ENCODE assay signal across 10 cellular contexts in the genomic region with DNA sequence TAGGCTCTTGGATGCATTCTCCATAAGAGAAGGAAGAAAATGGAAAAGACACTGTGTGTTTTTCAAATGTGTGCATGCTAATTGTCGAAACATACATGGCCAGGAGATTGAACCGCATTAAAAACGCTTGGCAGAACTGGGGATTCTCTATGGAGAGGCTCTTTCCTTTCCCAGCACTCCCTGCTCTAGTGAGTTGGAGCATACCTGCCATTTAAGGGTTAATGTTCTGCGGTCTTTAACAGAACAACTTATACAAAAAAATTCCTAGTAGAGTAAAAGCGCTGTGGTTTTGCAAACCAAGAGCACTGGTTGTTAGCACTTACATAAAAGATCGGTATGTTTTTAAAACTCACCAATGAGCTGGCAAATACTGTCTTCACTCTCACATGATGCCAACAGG. TPM values are rescaled to one million over a fixed set of nuclear protein-coding genes. Genes with fewer than 3 reads are reported as not detected.
DNase-seq lines count a peak whose midpoint lies in the region; ATAC-seq and TF ChIP-seq lines count a peak whose summit lies in the region.
"Had no signal": no experiment of that assay in that cellular context is flagged by ENCODE, and none has a peak within 500 bp of the region (broad histone marks: within the 10 kb centered on the region; RNA-seq: fewer than 3 reads in every experiment).

No MANE protein-coding gene starts in this region.

- peak overlapping the region in 3 of 4 donors; percentile 5 to 52 (median 28) for H3K4me3 ChIP-seq in esophagus squamous epithelium
- no peak overlapping the region for H3K4me3 ChIP-seq in uterus
- H3K4me3 ChIP-seq in aorta (ENCODE audit: low read length in 2 of 2), result no peak overlapping the region
- no peak overlapping the region for H3K4me3 ChIP-seq in lower leg skin (ENCODE audit: low read depth, poor library complexity, severe bottlenecking)
- H3K4me3 ChIP-seq: MG63 had no signal

- peak overlapping the region; percentile 10 to 82 (median 42) for H3K27ac ChIP-seq in esophagus squamous epithelium
- H3K27ac ChIP-seq in uterus, result peak overlapping the region; percentile 23 to 49
- H3K27ac ChIP-seq in aorta (ENCODE audit: low read depth in 1 of 2, low read length in 2 of 2), result no peak overlapping the region

- H3K9me3 Mint-ChIP-seq in stimulated activated naive CD8-positive, alpha-beta T cell treated with anti-CD3 and anti-CD28 coated beads, Interleukin-15, Interleukin-2, amounts not matched to agents 100 ng/mL and 50 ng/mL, for 24 hours, result no peaks in the 10 kb centered on the region

- H3K4me1 Mint-ChIP-seq in stimulated activated naive CD8-positive, alpha-beta T cell treated with anti-CD3 and anti-CD28 coated beads, Interleukin-15, Interleukin-2, amounts not matched to agents 100 ng/mL and 50 ng/mL, for 24 hours (ENCODE audit: low read depth), result peaks cover 78% of the 10 kb centered on the region
- peaks cover 54% of the 10 kb centered on the region for H3K4me1 Mint-ChIP-seq in T-helper 17 cell

- H3K27me3 Mint-ChIP-seq in stimulated activated naive CD8-positive, alpha-beta T cell treated with anti-CD3 and anti-CD28 coated beads, Interleukin-15, Interleukin-2, amounts not matched to agents 100 ng/mL and 50 ng/mL, for 24 hours, result no peaks in the 10 kb centered on the region
- H3K27me3 Mint-ChIP-seq in T-helper 17 cell, result no peaks in the 10 kb centered on the region

- DNase-seq in stimulated activated naive CD8-positive, alpha-beta T cell treated with anti-CD3 and anti-CD28 coated beads, Interleukin-15, Interleukin-2, amounts not matched to agents 100 U/mL and 50 U/mL, for 24 hours, result no peak
- DNase-seq in T-helper 17 cell (no peak), esophagus squamous epithelium (lab: John Stamatoyannopoulos, UW) (no peak), uterus (no peak), aorta (no peak), lower leg skin (ENCODE audit: low spot score in 2 of 2) (no peak)

- peaks cover 4% of the 10 kb centered on the region for H3K9me3 ChIP-seq in T-helper 17 cell (ENCODE audit: control insufficient read depth, low read length, poor library complexity, severe bottlenecking)
- H3K9me3 ChIP-seq in esophagus squamous epithelium, result no peaks in the 10 kb centered on the region
- no peaks in the 10 kb centered on the region for H3K9me3 ChIP-seq in uterus
- H3K9me3 ChIP-seq in aorta (ENCODE audit: control insufficient read depth, low read length), result no peaks in the 10 kb centered on the region
- H3K9me3 ChIP-seq: MG63 had no signal

- peak overlapping the region; percentile 100 for H3K27ac Mint-ChIP-seq in stimulated activated naive CD8-positive, alpha-beta T cell treated with anti-CD3 and anti-CD28 coated beads, Interleukin-15, Interleukin-2, amounts not matched to agents 100 ng/mL and 50 ng/mL, for 24 hours
- H3K27ac Mint-ChIP-seq in T-helper 17 cell, result peak overlapping the region; percentile 99

- H3K4me3 Mint-ChIP-seq in stimulated activated naive CD8-positive, alpha-beta T cell treated with anti-CD3 and anti-CD28 coated beads, Interleukin-15, Interleukin-2, amounts not matched to agents 100 ng/mL and 50 ng/mL, for 24 hours, result peak overlapping the region; percentile 100
- H3K4me3 Mint-ChIP-seq in T-helper 17 cell, result peak overlapping the region; percentile 96

- peaks cover 5 to 46% (median 8%) of the 10 kb centered on the region in 3 donors for H3K4me1 ChIP-seq in esophagus squamous epithelium
- no peaks in the 10 kb centered on the region for H3K4me1 ChIP-seq in uterus
- no peaks in the 10 kb centered on the region for H3K4me1 ChIP-seq in aorta (ENCODE audit: control insufficient read depth in 1 of 2, insufficient read depth in 2 of 2, low read length in 2 of 2)

- 68 to 75% methylated on average over 6 of the region's 6 CpGs for WGBS in esophagus squamous epithelium, 2 donors
- 61 to 63% methylated on average over 6 of the region's 6 CpGs for WGBS in aorta, 2 donors
- WGBS in lower leg skin, 2 donors, result 63 to 64% methylated on average over 6 of the region's 6 CpGs

- intact Hi-C loops in esophagus squamous epithelium (cut with DNase I) (no loop called here), uterus (cut with DNase I; ENCODE audit: low total_unique reads) (loop anchor here (10.0 kb wide), 1 partner anchor 62 kb away; no protein-coding TSS in a partner anchor), aorta (cut with DNase I) (loop anchor here in 1 of 2 donors (10.0 kb wide), 1 partner anchor 92 kb away; no protein-coding TSS in a partner anchor), lower leg skin (cut with DNase I; ENCODE audit: low total_unique reads) (no loop called here)

- H3K36me3 ChIP-seq in esophagus squamous epithelium (no peaks in the 10 kb centered on the region), uterus (no peaks in the 10 kb centered on the region), aorta (ENCODE audit: control insufficient read depth in 1 of 2, insufficient read depth in 2 of 2, low read length in 1 of 2) (no peaks in the 10 kb centered on the region)
- H3K36me3 ChIP-seq: MG63 had no signal

- no peak for TF ChIP-seq CTCF in esophagus squamous epithelium (IDR thresholded peaks at IDR 0.05)
- TF ChIP-seq CTCF in uterus (IDR thresholded peaks at IDR 0.05), result no peak
- TF ChIP-seq CTCF in lower leg skin (IDR thresholded peaks at IDR 0.05), result no peak

- TF ChIP-seq POLR2A in esophagus squamous epithelium (IDR thresholded peaks at IDR 0.05) (peak in 1 of 4 donors; percentile 22), uterus (IDR thresholded peaks at IDR 0.05) (no peak), lower leg skin (IDR thresholded peaks at IDR 0.05) (no peak)

- H3K27me3 ChIP-seq in esophagus squamous epithelium (peaks cover 0 to 5% (median 0%) of the 10 kb centered on the region in 4 donors), uterus (no peaks in the 10 kb centered on the region), aorta (ENCODE audit: control insufficient read depth in 1 of 2, insufficient read depth in 2 of 2, low read length in 1 of 2) (no peaks in the 10 kb centered on the region)

- no peak for ATAC-seq in stimulated activated naive CD8-positive, alpha-beta T cell treated with anti-CD3 and anti-CD28 coated beads, Interleukin-15, Interleukin-2, amounts not matched to agents 100 U/mL and 50 U/mL, for 24 hours
- ATAC-seq in T-helper 17 cell (peak; percentile 21), aorta (ENCODE audit: low FRiP score) (no peak), GM21367 (IDR thresholded peaks at IDR 0.05; ENCODE audit: unreplicated experiment) (no peak)

- peaks cover 67% of the 10 kb centered on the region for H3K36me3 Mint-ChIP-seq in stimulated activated naive CD8-positive, alpha-beta T cell treated with anti-CD3 and anti-CD28 coated beads, Interleukin-15, Interleukin-2, amounts not matched to agents 100 ng/mL and 50 ng/mL, for 24 hours (ENCODE audit: low read depth)
- H3K36me3 Mint-ChIP-seq in T-helper 17 cell (ENCODE audit: low read depth), result peaks cover 16% of the 10 kb centered on the region

RNA-seq across cellular contexts. Expression of a gene that starts 1.6 kb away (rescaled TPM):
- 100 to 1,000 TPM; 269 to 340 TPM for total RNA-seq in T-helper 17 cell
- 1 to 10 TPM in 3 of 4 donors, under 1 TPM in 1; 0.83 to 3.6 (median 2.4) TPM for total RNA-seq in esophagus squamous epithelium
- total RNA-seq in uterus, result 1 to 10 TPM; 1.7 to 8.5 (median 3.3) TPM
- 1 to 10 TPM; 5.1 to 5.8 TPM for total RNA-seq in aorta
- polyA plus RNA-seq in aorta, result 1 to 10 TPM in 1 of 2 donors, under 1 TPM in 1; 0.23 to 2.5 TPM
- 1 to 10 TPM; 1.1 to 2.7 (median 1.9) TPM for total RNA-seq in lower leg skin
- total RNA-seq: fibroblast of lung had no signal
- polyA plus RNA-seq: fibroblast of lung had no signal

RNA-seq across cellular contexts. Expression of a gene that starts 43.2 kb away (rescaled TPM):
- 1 to 10 TPM; 1.6 to 2.7 TPM for total RNA-seq in T-helper 17 cell
- 10 to 100 TPM in 2 of 4 donors, 1 to 10 TPM in 2; 8.0 to 13.2 (median 11.2) TPM for total RNA-seq in esophagus squamous epithelium
- total RNA-seq in uterus, result 1 to 10 TPM; 1.2 to 9.5 (median 6.1) TPM
- total RNA-seq in aorta, result 1 to 10 TPM; 4.9 to 8.1 TPM
- 1 to 10 TPM; 2.7 to 4.6 TPM for polyA plus RNA-seq in aorta
- total RNA-seq in lower leg skin, result 10 to 100 TPM in 2 of 4 donors, 1 to 10 TPM in 2; 6.4 to 11.0 (median 9.6) TPM

Comparison
In these comparisons a context has a peak if more than half of its experiments do, and no peak if none do; other contexts are left out.
1. H3K27ac ChIP-seq: peak in esophagus squamous epithelium (4 of 4) and uterus (2 of 2); none in aorta (0 of 2).
2. H3K4me3 ChIP-seq: peak in esophagus squamous epithelium (3 of 4); none in uterus (0 of 2), aorta (0 of 2) and lower leg skin (single experiment).
3. RNA of a gene that starts 1.6 kb away (total RNA-seq): 269 to 340 TPM in T-helper 17 cell; 5.1 to 5.8 TPM in aorta, 1.7 to 8.5 TPM in uterus, 0.83 to 3.6 TPM in esophagus squamous epithelium and 1.1 to 2.7 TPM in lower leg skin; every median in the first group is over 10 times any median in the second.